Comparison of ENCODE assay signal across 24 cellular contexts in genomic region chr17:81456798-81457197, GRCh38. TPM values are rescaled to one million over a fixed set of nuclear protein-coding genes. Genes with fewer than 3 reads are reported as not detected.
DNase-seq lines count a peak whose midpoint lies in the region; ATAC-seq, FAIRE-seq and TF ChIP-seq lines count a peak whose summit lies in the region.
"Had no signal": no experiment of that assay in that cellular context is flagged by ENCODE, and none has a peak within 500 bp of the region (broad histone marks: within the 10 kb centered on the region; RNA-seq: fewer than 3 reads in every experiment).

No MANE protein-coding gene starts in this region.

- no peak for FAIRE-seq in HepG2 (lab: Jason Lieb, UNC)
- FAIRE-seq: bronchial epithelial cell, frontal cortex had no signal

- H3K27ac Mint-ChIP-seq in brain (peak overlapping the region in 3 of 5 experiments; percentile 57 to 88 (median 87)), natural killer cell (peak overlapping the region in 1 of 2 donors; percentile 85)
- H3K27ac Mint-ChIP-seq: stimulated activated naive CD8-positive, alpha-beta T cell treated with anti-CD3 and anti-CD28 coated beads, Interleukin-15, Interleukin-2, amounts not matched to agents 100 ng/mL and 50 ng/mL, for 24 hours had no signal

- in situ Hi-C loops in HepG2 (cut with HindIII; ENCODE audit: extremely low pct_ligation_motif_present, low pct_unique_long_range_greater_than_20kb): no loop called here

- 76% methylated on average over 4 of the region's 7 CpGs for whole genome bisulfite sequencing in HepG2 (ENCODE audit: low lambda C conversion rate)

- no peaks in the 10 kb centered on the region for H3K9me3 ChIP-seq in HepG2 (ENCODE audit: low read length)

- peak; percentile 46 for DNase-seq in NCI-H82 (lab: John Stamatoyannopoulos, UW)
- no peak for DNase-seq in NCI-H82 treated with DMSO at 0.1 percent for 48 hours (lab: John Stamatoyannopoulos, UW; ENCODE audit: unreplicated experiment)
- DNase-seq in HepG2 (ENCODE audit: low spot score): peak; percentile 35
- DNase-seq in NCI-H526 treated with DMSO at 0.1 percent for 48 hours (lab: John Stamatoyannopoulos, UW): no peak
- no peak for DNase-seq in T-helper 9 cell
- DNase-seq in stimulated activated CD4-positive, alpha-beta T cell treated with anti-CD3 and anti-CD28 coated beads, Interleukin-1b, Interleukin-23, amount 100 ng/mL, for 48 hours: no peak
- no peak for DNase-seq in natural killer cell
- DNase-seq: activated CD4-positive, alpha-beta T cell treated with anti-CD3 and anti-CD28 coated beads, Interleukin-2, amount 50 U/mL, for 4 hours; activated effector memory CD4-positive, alpha-beta T cell treated with Interleukin-2 at 50 U/mL for 16 hours; Kasumi-1; kidney glomerular epithelial cell; NCI-H1105; NCI-H2081 treated with DMSO at 0.1 percent for 48 hours; NCI-H524; stimulated activated CD4-positive, alpha-beta T cell treated with anti-CD3 and anti-CD28 coated beads, Interleukin-4, amount 100 ng/mL, for 24 hours; T-helper 1 cell; trophoblast cell had no signal

- TF ChIP-seq EP300 in HepG2 (IDR thresholded peaks at IDR 0.05; ENCODE audit: low read depth in 2 of 2, low read length in 2 of 2): no peak
- TF ChIP-seq EP300 in HepG2 (CRISPR knock-in tag; IDR thresholded peaks at IDR 0.05; ENCODE audit: borderline replicate concordance): no peak

- CTCF ChIA-PET in HepG2 (lab: Yijun Ruan, JAX; ENCODE audit: low intra/inter-chr PET ratio, low total read pairs): no interaction called here

- TF ChIP-seq RAD21 in HepG2 (CRISPR knock-in tag; IDR thresholded peaks at IDR 0.05): no peak

- no TSS peak for BruUV-seq in HepG2 (replicated peaks; lab: Mats Ljungman, UMichigan)

- H3K4me3 Mint-ChIP-seq in brain: no peak overlapping the region
- no peak overlapping the region for H3K4me3 Mint-ChIP-seq in natural killer cell
- H3K4me3 Mint-ChIP-seq: nephron; stimulated activated naive CD8-positive, alpha-beta T cell treated with anti-CD3 and anti-CD28 coated beads, Interleukin-15, Interleukin-2, amounts not matched to agents 100 ng/mL and 50 ng/mL, for 24 hours had no signal

- peaks cover 11% of the 10 kb centered on the region for H3K4me1 Mint-ChIP-seq in brain
- peaks cover 18 to 50% of the 10 kb centered on the region in 2 donors for H3K4me1 Mint-ChIP-seq in natural killer cell

- H3K79me2 ChIP-seq in HepG2 (ENCODE audit: insufficient read depth, low read length): no peaks in the 10 kb centered on the region

- no peak for ATAC-seq in HepG2
- no peak for ATAC-seq in natural killer cell
- ATAC-seq: Right ventricle myocardium inferior had no signal

- TF ChIP-seq CTCF in brain (conservative IDR thresholded peaks at IDR 0.05) (no peak), HepG2 (CRISPR knock-in tag; IDR thresholded peaks at IDR 0.05) (no peak), natural killer cell (IDR thresholded peaks at IDR 0.05) (no peak)

- no peak overlapping the region for H3K4me3 ChIP-seq in HepG2 (replicated peaks in 1 of 3; ENCODE audit: insufficient read depth in 1 of 3, low read depth in 2 of 3, low read length in 3 of 3)

- H3K27ac ChIP-seq in HepG2 (ENCODE audit: extremely low read length, insufficient read depth, low read length): no peak overlapping the region
- H3K27ac ChIP-seq: 22Rv1 had no signal

- H4K20me1 ChIP-seq in HepG2 (ENCODE audit: insufficient read depth, low read length): no peaks in the 10 kb centered on the region

- H3K9me3 Mint-ChIP-seq in brain: no peaks in the 10 kb centered on the region
- H3K9me3 Mint-ChIP-seq in natural killer cell: no peaks in the 10 kb centered on the region
- H3K9me3 Mint-ChIP-seq: nephron; stimulated activated naive CD8-positive, alpha-beta T cell treated with anti-CD3 and anti-CD28 coated beads, Interleukin-15, Interleukin-2, amounts not matched to agents 100 ng/mL and 50 ng/mL, for 24 hours had no signal

- no peak for TF ChIP-seq POLR2A in HepG2 (IDR thresholded peaks at IDR 0.05; ENCODE audit: insufficient read depth in 1 of 2, low read depth in 2 of 2, low read length in 2 of 2)

- H3K36me3 Mint-ChIP-seq in brain (peaks cover 12% of the 10 kb centered on the region), natural killer cell (no peaks in the 10 kb centered on the region)

- no peak overlapping the region for H3K4me2 ChIP-seq in HepG2 (ENCODE audit: low read depth, low read length)

- no peaks in the 10 kb centered on the region; a peak in 1 of 5 replicates for H3K36me3 ChIP-seq in HepG2 (replicated peaks in 1 of 2; ENCODE audit: control insufficient read depth in 1 of 2, insufficient read depth in 2 of 2, low read length in 2 of 2)

- H3K27me3 Mint-ChIP-seq in brain: no peaks in the 10 kb centered on the region
- peaks cover 0 to 9% of the 10 kb centered on the region in 2 donors for H3K27me3 Mint-ChIP-seq in natural killer cell (ENCODE audit: low read depth in 2 of 2)
- H3K27me3 Mint-ChIP-seq: stimulated activated naive CD8-positive, alpha-beta T cell treated with anti-CD3 and anti-CD28 coated beads, Interleukin-15, Interleukin-2, amounts not matched to agents 100 ng/mL and 50 ng/mL, for 24 hours had no signal

- H3K4me1 ChIP-seq in HepG2 (ENCODE audit: insufficient read depth, low read length): peaks cover 11% of the 10 kb centered on the region

- intact Hi-C loops in HepG2 (cut with micrococcal nuclease; ENCODE audit: unreplicated experiment): no loop called here
- intact Hi-C loops in natural killer cell (cut with micrococcal nuclease): no loop called here

- no peak overlapping the region for H3K9ac ChIP-seq in HepG2 (ENCODE audit: insufficient read depth, low read depth, low read length)

- H2AFZ ChIP-seq in HepG2 (ENCODE audit: low read length): no peak overlapping the region

- H3K27me3 ChIP-seq in HepG2 (ENCODE audit: control insufficient read depth in 1 of 2, insufficient read depth in 2 of 2, low read length in 2 of 2): no peaks in the 10 kb centered on the region; a peak in 1 of 5 replicates

- POLR2A ChIA-PET in HepG2 (lab: Yijun Ruan, JAX): no interaction called here

TF ChIP-seq in HepG2, 621 proteins besides CTCF, POLR2A, EP300 and RAD21 (continues in another document):
- TF ChIP-seq PHB2 (IDR thresholded peaks at IDR 0.05; ENCODE audit: partially characterized antibody) (no peak), ZNF558 (CRISPR knock-in tag; IDR thresholded peaks at IDR 0.05; ENCODE audit: borderline replicate concordance) (no peak), POGK (CRISPR knock-in tag; conservative IDR thresholded peaks at IDR 0.05) (0 out of 2 replicates have a peak, but pooled peaks have one; percentile 27)

RNA-seq across cellular contexts. Expression of gene ACTG1, which starts 55.8 kb away (rescaled TPM):
- polyA plus RNA-seq in brain (ENCODE audit: insufficient read depth, low read depth, low replicate concordance) (5,204 TPM), HepG2 (2011; rRNA removed) (1,138 and 1,217 TPM in 2 replicates)
- total RNA-seq in HepG2 (2016; rRNA removed; fragmentation: Illumina TruSeq; extraction: Trizol) (973 and 1,028 TPM in 2 replicates), natural killer cell (1,000 to 10,000 TPM; 1,401 to 1,901 (median 1,735) TPM)
- 361 and 399 TPM in 2 replicates for total RNA-seq in HepG2 (2016; cell fraction: cytosol; rRNA removed; fragmentation: Illumina TruSeq; extraction: Trizol; ENCODE audit: low read depth)
- 848 and 989 TPM in 2 replicates for total RNA-seq in HepG2 (2016; cell fraction: insoluble cytoplasmic fraction; rRNA removed; fragmentation: Illumina TruSeq; extraction: Trizol)
- total RNA-seq in HepG2 (2016; cell fraction: membrane; rRNA removed; fragmentation: Illumina TruSeq; extraction: Trizol): 986 and 1,002 TPM in 2 replicates
- total RNA-seq in HepG2 (2016; cell fraction: nucleus; rRNA removed; fragmentation: Illumina TruSeq; extraction: Trizol): 479 and 519 TPM in 2 replicates
- 2,631 and 2,697 TPM in 2 replicates for polyA plus RNA-seq in HepG2 (2011; cell fraction: cytosol; rRNA removed)
- polyA plus RNA-seq in HepG2 (2011; cell fraction: nucleus; rRNA removed): 3,693 and 3,967 TPM in 2 replicates
- 1,881 and 2,139 TPM in 2 replicates for polyA plus RNA-seq in HepG2 (2012)
- 598 and 619 TPM in 2 replicates for polyA plus RNA-seq in HepG2 (2016; cell fraction: cytosol; fragmentation: Illumina TruSeq; extraction: Trizol; ENCODE audit: low read depth)
- polyA plus RNA-seq in HepG2 (2016; cell fraction: insoluble cytoplasmic fraction; fragmentation: Illumina TruSeq; extraction: Trizol; ENCODE audit: low read depth): 1,358 and 1,713 TPM in 2 replicates
- polyA plus RNA-seq in HepG2 (2016; cell fraction: membrane; fragmentation: Illumina TruSeq; extraction: Trizol; ENCODE audit: low read depth): 1,224 and 1,364 TPM in 2 replicates
- 1,038 and 1,070 TPM in 2 replicates for polyA plus RNA-seq in HepG2 (2016; cell fraction: nucleus; fragmentation: Illumina TruSeq; extraction: Trizol; ENCODE audit: insufficient read depth, low read depth)
- 750 and 1,581 TPM in 2 replicates for polyA minus RNA-seq in HepG2 (2011; rRNA and poly(A)+ RNA removed; ENCODE audit: low replicate concordance)
- polyA minus RNA-seq in HepG2 (2011; cell fraction: cytosol; rRNA and poly(A)+ RNA removed): 1,072 and 1,192 TPM in 2 replicates
- 609 and 760 TPM in 2 replicates for polyA minus RNA-seq in HepG2 (2011; cell fraction: nucleus; rRNA and poly(A)+ RNA removed)

Comparison
In these comparisons a context has a peak if more than half of its experiments do, and no peak if none do; other contexts are left out.
1. DNase-seq: peak in NCI-H82 (single experiment) and HepG2 (single experiment); none in NCI-H82 treated with DMSO at 0.1 percent for 48 hours (single experiment), NCI-H526 treated with DMSO at 0.1 percent for 48 hours (single experiment), T-helper 9 cell (single experiment), stimulated activated CD4-positive, alpha-beta T cell treated with anti-CD3 and anti-CD28 coated beads, Interleukin-1b, Interleukin-23, amount 100 ng/mL, for 48 hours (single experiment) and natural killer cell (single experiment).